Comparison of ENCODE assay signal across 16 cellular contexts in genomic region chr3:31157028-31157694, GRCh38.
DNase-seq lines count a peak whose midpoint lies in the region; ATAC-seq, FAIRE-seq and TF ChIP-seq lines count a peak whose summit lies in the region.
"Had no signal": no experiment of that assay in that cellular context is flagged by ENCODE, and none has a peak within 500 bp of the region (broad histone marks: within the 10 kb centered on the region; RNA-seq: fewer than 3 reads in every experiment).

No MANE protein-coding gene starts in this region.

- peaks cover 5% of the 10 kb centered on the region for H3K9me3 ChIP-seq in BLaER1
- no peaks in the 10 kb centered on the region for H3K9me3 ChIP-seq in body of pancreas
- H3K9me3 ChIP-seq: esophagus squamous epithelium, pancreas, SJCRH30 had no signal

- H3K27ac ChIP-seq in BLaER1, result no peak overlapping the region
- no peak overlapping the region for H3K27ac ChIP-seq in body of pancreas
- H3K27ac ChIP-seq: esophagus squamous epithelium, pancreas, SJCRH30 had no signal

- peaks cover 24% of the 10 kb centered on the region for H3K4me1 Mint-ChIP-seq in chondrocyte (ENCODE audit: low read depth)
- H3K4me1 Mint-ChIP-seq: H9 had no signal

- no peaks in the 10 kb centered on the region for H4K20me1 ChIP-seq in BLaER1

- no peaks in the 10 kb centered on the region for H3K4me1 ChIP-seq in BLaER1
- no peaks in the 10 kb centered on the region for H3K4me1 ChIP-seq in body of pancreas
- H3K4me1 ChIP-seq: esophagus squamous epithelium, pancreas, SJCRH30 had no signal

- H3K4me3 ChIP-seq in BLaER1, result no peak overlapping the region
- no peak overlapping the region for H3K4me3 ChIP-seq in H7 (ENCODE audit: insufficient read depth, low read depth, low read length)
- H3K4me3 ChIP-seq in body of pancreas, result no peak overlapping the region
- H3K4me3 ChIP-seq: esophagus squamous epithelium, pancreas, SJCRH30 had no signal

- H3K36me3 Mint-ChIP-seq in chondrocyte (ENCODE audit: low read depth), result no peaks in the 10 kb centered on the region

- H3K9me3 Mint-ChIP-seq in chondrocyte (ENCODE audit: low read depth), result no peaks in the 10 kb centered on the region
- H3K9me3 Mint-ChIP-seq: H9 had no signal

- FAIRE-seq in GM12891 (lab: Jason Lieb, UNC), result peak; percentile 88
- FAIRE-seq: pancreas had no signal

- H3K4me3 Mint-ChIP-seq in chondrocyte (ENCODE audit: unreplicated experiment), result no peak overlapping the region
- H3K4me3 Mint-ChIP-seq: H9 had no signal

- no peak for ATAC-seq in GM19452 (IDR thresholded peaks at IDR 0.05; ENCODE audit: unreplicated experiment)
- ATAC-seq in body of pancreas, result no peak
- ATAC-seq in GM19328 (IDR thresholded peaks at IDR 0.05; ENCODE audit: unreplicated experiment), result no peak
- ATAC-seq: activated CD4-positive, CD25-positive, alpha-beta regulatory T cell treated with anti-CD3 and anti-CD28 coated beads, Interleukin-2, amount 50 U/mL, for 24 hours; pancreas had no signal

- TF ChIP-seq CTCF in chondrocyte (IDR thresholded peaks at IDR 0.05) (peak; percentile 38), body of pancreas (IDR thresholded peaks at IDR 0.05) (no peak)

- no peaks in the 10 kb centered on the region for H3K27me3 Mint-ChIP-seq in chondrocyte (ENCODE audit: low read depth)

- H3K27me3 ChIP-seq in BLaER1, result no peaks in the 10 kb centered on the region
- no peaks in the 10 kb centered on the region for H3K27me3 ChIP-seq in H7 (ENCODE audit: control insufficient read depth, insufficient read depth, low read length)
- no peaks in the 10 kb centered on the region for H3K27me3 ChIP-seq in body of pancreas
- H3K27me3 ChIP-seq: esophagus squamous epithelium, pancreas, SJCRH30 had no signal

- H3K36me3 ChIP-seq in BLaER1 (no peaks in the 10 kb centered on the region), H7 (replicated peaks; ENCODE audit: control insufficient read depth, insufficient read depth, low read length) (no peaks in the 10 kb centered on the region), body of pancreas (replicated peaks in 1 of 2; ENCODE audit: insufficient read depth in 1 of 2, low read depth in 2 of 2) (no peaks in the 10 kb centered on the region)
- H3K36me3 ChIP-seq: esophagus squamous epithelium, pancreas, SJCRH30 had no signal

- H3K27ac Mint-ChIP-seq in chondrocyte (ENCODE audit: unreplicated experiment), result no peak overlapping the region
- H3K27ac Mint-ChIP-seq: H9 had no signal

- TF ChIP-seq POLR2A in GM12891 (IDR thresholded peaks at IDR 0.05; ENCODE audit: low read depth, low read length) (no peak), body of pancreas (IDR thresholded peaks at IDR 0.05) (no peak)

- 80 to 84% methylated on average over 9 of the region's 9 CpGs for WGBS in body of pancreas, 2 donors

- H3K4me2 ChIP-seq in BLaER1, result peak overlapping the region; percentile 18; the same call in 1 of the 2 replicates

- no peak overlapping the region for H3K9ac ChIP-seq in BLaER1

- DNase-seq in GM12891 (ENCODE audit: insufficient read length, low spot score) (peak; percentile 11), MV-4-11 (lab: John Stamatoyannopoulos, UW) (peak; percentile 23), chondrocyte (ENCODE audit: low spot score) (no peak), H7 (no peak), body of pancreas (no peak)
- DNase-seq: caudate nucleus, COR-L47, esophagus squamous epithelium, H9, NCI-H226, pancreas, SJCRH30 had no signal

- intact Hi-C loops in body of pancreas (cut with DNase I), result no loop called here

TF ChIP-seq in GM12891, 5 proteins besides CTCF, POLR2A, EP300 and RAD21:
- TF ChIP-seq SPI1 (IDR thresholded peaks at IDR 0.05; ENCODE audit: low read depth, low read length), result peak; percentile 61
- no peak for TF ChIP-seq PAX5 (IDR thresholded peaks at IDR 0.05; ENCODE audit: insufficient read depth, low read length, severe bottlenecking)

Comparison
In these comparisons a context has a peak if more than half of its experiments do, and no peak if none do; other contexts are left out.
1. DNase-seq: peak in GM12891 (single experiment) and MV-4-11 (single experiment); none in chondrocyte (single experiment), H7 (single experiment) and body of pancreas (0 of 4).